In the genomic region with DNA sequence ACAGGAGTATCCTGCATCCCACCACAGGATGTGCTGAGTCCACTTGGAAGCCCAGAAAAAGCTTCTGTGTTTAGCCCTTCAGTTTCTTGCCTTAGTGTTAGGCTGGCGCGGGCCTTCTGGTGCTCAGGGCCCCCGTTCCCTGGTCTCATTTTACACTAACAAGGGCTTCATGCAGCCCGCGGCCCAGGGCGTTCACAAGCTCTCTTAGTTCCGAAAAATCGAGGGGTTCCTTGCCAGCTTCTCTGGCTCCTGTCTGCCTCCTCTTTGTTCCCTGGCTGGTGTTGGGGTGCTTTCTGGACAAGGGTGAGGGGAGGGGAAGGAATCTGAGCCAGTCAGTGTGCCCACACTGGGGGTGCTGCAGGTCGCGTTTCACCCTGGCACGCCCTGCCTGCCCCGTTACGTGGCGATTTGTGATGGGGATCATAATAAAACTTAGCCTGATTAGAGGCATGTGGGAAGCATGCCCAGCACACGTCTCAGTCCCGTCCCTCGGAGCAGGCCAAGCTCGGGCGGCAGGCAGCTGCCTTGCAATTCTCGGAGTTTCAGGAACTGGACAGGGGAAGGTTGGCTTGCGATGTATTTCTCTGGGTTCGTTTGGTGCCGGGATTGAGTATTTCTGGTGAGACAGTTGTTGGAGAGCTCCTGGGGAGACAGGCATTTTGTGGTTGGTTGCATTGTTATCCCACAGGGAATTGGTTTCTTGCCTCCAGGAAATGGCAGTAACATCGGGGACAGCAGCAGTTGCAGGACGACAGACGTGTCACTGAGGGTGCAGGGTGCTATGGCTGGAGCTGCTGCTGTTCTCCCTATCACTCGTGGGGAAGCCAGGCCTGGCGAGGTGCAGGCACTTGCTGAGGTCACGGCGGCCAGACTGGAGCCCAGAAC, we compare ENCODE assay signal across 2 cellular contexts.
TF ChIP-seq lines count a peak whose summit lies in the region.

No MANE protein-coding gene starts in this region.

TF ChIP-seq in Ishikawa, 13 proteins besides CTCF, POLR2A, EP300 and RAD21 (continued from another document):
- TF ChIP-seq, protein P1, sequence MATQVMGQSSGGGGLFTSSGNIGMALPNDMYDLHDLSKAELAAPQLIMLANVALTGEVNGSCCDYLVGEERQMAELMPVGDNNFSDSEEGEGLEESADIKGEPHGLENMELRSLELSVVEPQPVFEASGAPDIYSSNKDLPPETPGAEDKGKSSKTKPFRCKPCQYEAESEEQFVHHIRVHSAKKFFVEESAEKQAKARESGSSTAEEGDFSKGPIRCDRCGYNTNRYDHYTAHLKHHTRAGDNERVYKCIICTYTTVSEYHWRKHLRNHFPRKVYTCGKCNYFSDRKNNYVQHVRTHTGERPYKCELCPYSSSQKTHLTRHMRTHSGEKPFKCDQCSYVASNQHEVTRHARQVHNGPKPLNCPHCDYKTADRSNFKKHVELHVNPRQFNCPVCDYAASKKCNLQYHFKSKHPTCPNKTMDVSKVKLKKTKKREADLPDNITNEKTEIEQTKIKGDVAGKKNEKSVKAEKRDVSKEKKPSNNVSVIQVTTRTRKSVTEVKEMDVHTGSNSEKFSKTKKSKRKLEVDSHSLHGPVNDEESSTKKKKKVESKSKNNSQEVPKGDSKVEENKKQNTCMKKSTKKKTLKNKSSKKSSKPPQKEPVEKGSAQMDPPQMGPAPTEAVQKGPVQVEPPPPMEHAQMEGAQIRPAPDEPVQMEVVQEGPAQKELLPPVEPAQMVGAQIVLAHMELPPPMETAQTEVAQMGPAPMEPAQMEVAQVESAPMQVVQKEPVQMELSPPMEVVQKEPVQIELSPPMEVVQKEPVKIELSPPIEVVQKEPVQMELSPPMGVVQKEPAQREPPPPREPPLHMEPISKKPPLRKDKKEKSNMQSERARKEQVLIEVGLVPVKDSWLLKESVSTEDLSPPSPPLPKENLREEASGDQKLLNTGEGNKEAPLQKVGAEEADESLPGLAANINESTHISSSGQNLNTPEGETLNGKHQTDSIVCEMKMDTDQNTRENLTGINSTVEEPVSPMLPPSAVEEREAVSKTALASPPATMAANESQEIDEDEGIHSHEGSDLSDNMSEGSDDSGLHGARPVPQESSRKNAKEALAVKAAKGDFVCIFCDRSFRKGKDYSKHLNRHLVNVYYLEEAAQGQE (IDR thresholded peaks at IDR 0.05; ENCODE audit: low read depth), result peak; percentile 73
- TF ChIP-seq TCF12 (IDR thresholded peaks at IDR 0.05; ENCODE audit: low read depth) (no peak; the same call in 1 of the 2 replicates), EGR1 (IDR thresholded peaks at IDR 0.05) (no peak), YY1 (IDR thresholded peaks at IDR 0.05; ENCODE audit: low read depth) (0 out of 2 replicates have a peak, but pooled peaks have one; percentile 24), FOXM1 (IDR thresholded peaks at IDR 0.05; ENCODE audit: borderline replicate concordance, low read depth) (no peak), TAF1 (IDR thresholded peaks at IDR 0.05; ENCODE audit: low read depth) (no peak), CEBPB (IDR thresholded peaks at IDR 0.05) (no peak)
- TF ChIP-seq, protein P2, sequence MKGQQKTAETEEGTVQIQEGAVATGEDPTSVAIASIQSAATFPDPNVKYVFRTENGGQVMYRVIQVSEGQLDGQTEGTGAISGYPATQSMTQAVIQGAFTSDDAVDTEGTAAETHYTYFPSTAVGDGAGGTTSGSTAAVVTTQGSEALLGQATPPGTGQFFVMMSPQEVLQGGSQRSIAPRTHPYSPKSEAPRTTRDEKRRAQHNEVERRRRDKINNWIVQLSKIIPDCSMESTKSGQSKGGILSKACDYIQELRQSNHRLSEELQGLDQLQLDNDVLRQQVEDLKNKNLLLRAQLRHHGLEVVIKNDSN (IDR thresholded peaks at IDR 0.05), result no peak
TF ChIP-seq in Ishikawa: peak in this region for 4.

TF ChIP-seq in HepG2, 621 proteins besides CTCF, POLR2A, EP300 and RAD21 (continued from another document and continues in another):
- TF ChIP-seq ZBTB4 (CRISPR knock-in tag; IDR thresholded peaks at IDR 0.05; ENCODE audit: borderline replicate concordance) (peak; percentile 18; the same call in 1 of the 2 replicates), THYN1 (CRISPR knock-in tag; IDR thresholded peaks at IDR 0.05; ENCODE audit: borderline replicate concordance, low read depth) (no peak), ERF (CRISPR knock-in tag; IDR thresholded peaks at IDR 0.05) (no peak), ZC3H13 (CRISPR knock-in tag; IDR thresholded peaks at IDR 0.05) (no peak), ZNF407 (CRISPR knock-in tag; IDR thresholded peaks at IDR 0.05; ENCODE audit: not compliant biosample characterization) (peak; percentile 51), CHCHD3 (CRISPR knock-in tag; IDR thresholded peaks at IDR 0.05) (0 out of 2 replicates have a peak, but pooled peaks have one; percentile 53), ZNF446 (CRISPR knock-in tag; IDR thresholded peaks at IDR 0.05) (no peak), CENPBD1 (CRISPR knock-in tag; IDR thresholded peaks at IDR 0.05; ENCODE audit: borderline replicate concordance, low read depth) (no peak), ZNF350 (CRISPR knock-in tag; IDR thresholded peaks at IDR 0.05; ENCODE audit: borderline replicate concordance, low read depth) (no peak), ZNF274 (CRISPR knock-in tag; IDR thresholded peaks at IDR 0.05) (no peak), MXI1 (IDR thresholded peaks at IDR 0.05; ENCODE audit: borderline replicate concordance, low read depth, low read length) (no peak), NFYC (CRISPR knock-in tag; IDR thresholded peaks at IDR 0.05) (no peak), ZNF280B (CRISPR knock-in tag; IDR thresholded peaks at IDR 0.05; ENCODE audit: borderline replicate concordance) (no peak), ZKSCAN1 (IDR thresholded peaks at IDR 0.05; ENCODE audit: low read length) (no peak)
- TF ChIP-seq, protein P3, sequence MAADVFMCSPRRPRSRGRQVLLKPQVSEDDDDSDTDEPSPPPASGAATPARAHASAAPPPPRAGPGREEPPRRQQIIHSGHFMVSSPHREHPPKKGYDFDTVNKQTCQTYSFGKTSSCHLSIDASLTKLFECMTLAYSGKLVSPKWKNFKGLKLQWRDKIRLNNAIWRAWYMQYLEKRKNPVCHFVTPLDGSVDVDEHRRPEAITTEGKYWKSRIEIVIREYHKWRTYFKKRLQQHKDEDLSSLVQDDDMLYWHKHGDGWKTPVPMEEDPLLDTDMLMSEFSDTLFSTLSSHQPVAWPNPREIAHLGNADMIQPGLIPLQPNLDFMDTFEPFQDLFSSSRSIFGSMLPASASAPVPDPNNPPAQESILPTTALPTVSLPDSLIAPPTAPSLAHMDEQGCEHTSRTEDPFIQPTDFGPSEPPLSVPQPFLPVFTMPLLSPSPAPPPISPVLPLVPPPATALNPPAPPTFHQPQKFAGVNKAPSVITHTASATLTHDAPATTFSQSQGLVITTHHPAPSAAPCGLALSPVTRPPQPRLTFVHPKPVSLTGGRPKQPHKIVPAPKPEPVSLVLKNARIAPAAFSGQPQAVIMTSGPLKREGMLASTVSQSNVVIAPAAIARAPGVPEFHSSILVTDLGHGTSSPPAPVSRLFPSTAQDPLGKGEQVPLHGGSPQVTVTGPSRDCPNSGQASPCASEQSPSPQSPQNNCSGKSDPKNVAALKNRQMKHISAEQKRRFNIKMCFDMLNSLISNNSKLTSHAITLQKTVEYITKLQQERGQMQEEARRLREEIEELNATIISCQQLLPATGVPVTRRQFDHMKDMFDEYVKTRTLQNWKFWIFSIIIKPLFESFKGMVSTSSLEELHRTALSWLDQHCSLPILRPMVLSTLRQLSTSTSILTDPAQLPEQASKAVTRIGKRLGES (CRISPR knock-in tag; IDR thresholded peaks at IDR 0.05; ENCODE audit: borderline replicate concordance), result no peak
- TF ChIP-seq, protein P4, sequence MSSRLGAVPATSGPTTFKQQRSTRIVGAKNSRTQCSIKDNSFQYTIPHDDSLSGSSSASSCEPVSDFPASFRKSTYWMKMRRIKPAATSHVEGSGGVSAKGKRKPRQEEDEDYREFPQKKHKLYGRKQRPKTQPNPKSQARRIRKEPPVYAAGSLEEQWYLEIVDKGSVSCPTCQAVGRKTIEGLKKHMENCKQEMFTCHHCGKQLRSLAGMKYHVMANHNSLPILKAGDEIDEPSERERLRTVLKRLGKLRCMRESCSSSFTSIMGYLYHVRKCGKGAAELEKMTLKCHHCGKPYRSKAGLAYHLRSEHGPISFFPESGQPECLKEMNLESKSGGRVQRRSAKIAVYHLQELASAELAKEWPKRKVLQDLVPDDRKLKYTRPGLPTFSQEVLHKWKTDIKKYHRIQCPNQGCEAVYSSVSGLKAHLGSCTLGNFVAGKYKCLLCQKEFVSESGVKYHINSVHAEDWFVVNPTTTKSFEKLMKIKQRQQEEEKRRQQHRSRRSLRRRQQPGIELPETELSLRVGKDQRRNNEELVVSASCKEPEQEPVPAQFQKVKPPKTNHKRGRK (CRISPR knock-in tag; IDR thresholded peaks at IDR 0.05), result no peak
